In genomic region chr17:57370583-57370982, GRCh38 we compare ENCODE assay signal across 18 cellular contexts.
DNase-seq lines count a peak whose midpoint lies in the region; ATAC-seq and TF ChIP-seq lines count a peak whose summit lies in the region.
"Had no signal": no experiment of that assay in that cellular context is flagged by ENCODE, and none has a peak within 500 bp of the region (broad histone marks: within the 10 kb centered on the region; RNA-seq: fewer than 3 reads in every experiment).

No MANE protein-coding gene starts in this region.

- H3K4me1 Mint-ChIP-seq in brain (peaks cover 62% of the 10 kb centered on the region), nephron progenitor cell (peaks cover 60% of the 10 kb centered on the region)

- intact Hi-C loops in left ventricle myocardium superior (cut with micrococcal nuclease): no loop called here

- H3K4me3 Mint-ChIP-seq in brain: no peak overlapping the region
- H3K4me3 Mint-ChIP-seq in nephron progenitor cell: no peak overlapping the region
- H3K4me3 Mint-ChIP-seq: CD4-positive, alpha-beta T cell; T-helper 2 cell treated with Interferon-gamma antibody and Interleukin-4, amounts not matched to agents 5 μg/mL and 100 μg/mL, for 36 hours had no signal

- no peaks in the 10 kb centered on the region for H3K36me3 ChIP-seq in right atrium auricular region
- H3K36me3 ChIP-seq: esophagus muscularis mucosa had no signal

- no peak for DNase-seq in right atrium auricular region (ENCODE audit: low spot score)
- no peak for DNase-seq in left ventricle myocardium superior
- DNase-seq in nephron progenitor cell: no peak
- DNase-seq: activated effector memory CD4-positive, alpha-beta T cell treated with Interleukin-2 at 50 U/mL for 16 hours; anterior cingulate cortex; CD4-positive, alpha-beta T cell; dermis blood vessel endothelial cell; KBM-7; NCI-H2171; retina; SHP77 treated with DMSO at 0.1 percent for 48 hours had no signal

- H3K27me3 ChIP-seq in right atrium auricular region: no peaks in the 10 kb centered on the region
- H3K27me3 ChIP-seq: esophagus muscularis mucosa had no signal

- peaks cover 10 to 24% (median 15%) of the 10 kb centered on the region in 5 experiments for H3K9me3 Mint-ChIP-seq in brain
- peaks cover 24% of the 10 kb centered on the region for H3K9me3 Mint-ChIP-seq in nephron progenitor cell
- H3K9me3 Mint-ChIP-seq: CD4-positive, alpha-beta T cell had no signal

- no peak for ATAC-seq in left ventricle myocardium superior
- no peak for ATAC-seq in HG03139 (IDR thresholded peaks at IDR 0.05; ENCODE audit: unreplicated experiment)
- no peak for ATAC-seq in GM19397 (IDR thresholded peaks at IDR 0.05; ENCODE audit: unreplicated experiment)
- ATAC-seq in GM21619 (IDR thresholded peaks at IDR 0.05; ENCODE audit: unreplicated experiment): no peak
- no peak for ATAC-seq in GM21423 (IDR thresholded peaks at IDR 0.05; ENCODE audit: unreplicated experiment)

- H3K27ac ChIP-seq in right atrium auricular region: peak overlapping the region; percentile 11 to 30
- H3K27ac ChIP-seq: esophagus muscularis mucosa had no signal

- H3K9me3 ChIP-seq in right atrium auricular region: peaks cover 0 to 10% of the 10 kb centered on the region in 2 donors

- no peak overlapping the region for H3K4me3 ChIP-seq in right atrium auricular region
- H3K4me3 ChIP-seq: esophagus muscularis mucosa had no signal

- H3K36me3 Mint-ChIP-seq in brain: peaks cover 33% of the 10 kb centered on the region
- peaks cover 50% of the 10 kb centered on the region for H3K36me3 Mint-ChIP-seq in nephron progenitor cell (ENCODE audit: low read depth)

- H3K4me1 ChIP-seq in right atrium auricular region: peaks cover 0 to 48% of the 10 kb centered on the region in 2 donors

- peak overlapping the region; percentile 4 to 90 (median 70) for H3K27ac Mint-ChIP-seq in brain
- H3K27ac Mint-ChIP-seq in nephron progenitor cell: peak overlapping the region; percentile 97
- H3K27ac Mint-ChIP-seq: CD4-positive, alpha-beta T cell; T-helper 2 cell treated with Interferon-gamma antibody and Interleukin-4, amounts not matched to agents 5 μg/mL and 100 μg/mL, for 36 hours had no signal

- TF ChIP-seq CTCF in right atrium auricular region (IDR thresholded peaks at IDR 0.05) (no peak), brain (conservative IDR thresholded peaks at IDR 0.05) (no peak), nephron progenitor cell (IDR thresholded peaks at IDR 0.05) (no peak)

- H3K27me3 Mint-ChIP-seq in brain: no peaks in the 10 kb centered on the region
- peaks cover 4% of the 10 kb centered on the region for H3K27me3 Mint-ChIP-seq in nephron progenitor cell (ENCODE audit: low read depth, poor library complexity)
- H3K27me3 Mint-ChIP-seq: CD4-positive, alpha-beta T cell had no signal
